ENCODE assay signal across 7 cellular contexts in the genomic region with DNA sequence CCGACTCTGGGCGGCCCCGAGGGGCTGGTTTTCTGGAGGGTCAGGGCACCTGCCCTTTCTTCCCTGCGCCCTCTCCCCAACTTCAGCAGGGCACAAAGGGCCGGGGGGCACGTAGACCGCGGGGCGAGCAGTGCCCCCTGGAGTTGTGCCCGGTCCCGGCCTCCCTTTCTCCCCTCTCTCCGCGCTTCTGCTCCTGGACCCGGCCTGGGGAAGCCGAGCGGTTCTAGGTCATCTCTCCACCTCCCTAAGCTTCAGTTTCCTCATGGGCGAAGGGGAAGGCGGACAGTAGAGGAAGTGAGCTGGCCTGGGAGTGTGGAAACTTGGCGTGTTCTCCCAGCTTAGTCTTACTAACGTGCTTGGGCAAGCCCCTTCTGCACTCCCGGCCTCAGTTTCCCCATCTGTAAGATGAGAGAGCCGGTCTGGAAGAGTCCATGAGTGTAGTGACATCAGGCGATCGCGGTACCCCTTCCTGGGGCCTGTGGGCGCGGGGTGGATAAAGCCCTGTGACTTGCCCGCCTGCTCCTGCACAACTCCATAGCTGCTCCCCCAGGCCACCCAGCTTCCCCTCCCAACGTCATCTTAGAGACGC.
DNase-seq lines count a peak whose midpoint lies in the region; ATAC-seq, FAIRE-seq and TF ChIP-seq lines count a peak whose summit lies in the region.

No MANE protein-coding gene starts in this region.

- peak overlapping the region; percentile 91 for H3K27ac ChIP-seq in HUES64 (ENCODE audit: low read depth, low read length)
- peak overlapping the region; percentile 55 for H3K27ac ChIP-seq in astrocyte (ENCODE audit: low read depth, low read length)
- H3K27ac ChIP-seq in testis = peak overlapping the region; percentile 55 to 86

- TF ChIP-seq CTCF in astrocyte (IDR thresholded peaks at IDR 0.05; ENCODE audit: insufficient read depth, low read depth, low read length) (no peak), testis (IDR thresholded peaks at IDR 0.05) (no peak)

- no peaks in the 10 kb centered on the region for H3K79me2 ChIP-seq in astrocyte (ENCODE audit: insufficient read depth, low read length)

- WGBS in HUES64 = 71% methylated on average over 30 of the region's 30 CpGs
- 50 to 52% methylated on average over 29 to 30 of the region's 30 CpGs for WGBS in testis, 2 donors

- no peak for TF ChIP-seq POLR2A in testis (IDR thresholded peaks at IDR 0.05)

- H3K27me3 Mint-ChIP-seq in astrocyte (ENCODE audit: low read depth, unreplicated experiment) = peaks cover 32% of the 10 kb centered on the region

- peak overlapping the region; percentile 49 for H3K9ac ChIP-seq in HUES64 (ENCODE audit: low read depth, low read length)
- peak overlapping the region; percentile 76 for H3K9ac ChIP-seq in astrocyte (ENCODE audit: low read length)

- H3K4me2 ChIP-seq in astrocyte (ENCODE audit: low read length) = peak overlapping the region; percentile 85

- H3K4me1 ChIP-seq in HUES64 (ENCODE audit: insufficient read depth, low read length) (peaks cover 28% of the 10 kb centered on the region), astrocyte (ENCODE audit: insufficient read depth, low read length) (peaks cover 16% of the 10 kb centered on the region), testis (no peaks in the 10 kb centered on the region)

- H2AFZ ChIP-seq in astrocyte (ENCODE audit: low read depth, low read length) = peak overlapping the region; percentile 64

- H3K4me1 Mint-ChIP-seq in astrocyte (ENCODE audit: low read depth, unreplicated experiment) = peaks cover 28% of the 10 kb centered on the region

- no peaks in the 10 kb centered on the region for H4K20me1 ChIP-seq in astrocyte (ENCODE audit: insufficient read depth, low read length)

- no peak for FAIRE-seq in astrocyte (lab: Jason Lieb, UNC)

- peaks cover 20% of the 10 kb centered on the region for H3K27me3 ChIP-seq in HUES64 (ENCODE audit: insufficient read depth, low read length)
- H3K27me3 ChIP-seq in astrocyte (ENCODE audit: insufficient read depth, low read length) = peaks cover 29% of the 10 kb centered on the region
- no peaks in the 10 kb centered on the region for H3K27me3 ChIP-seq in testis

- intact Hi-C loops in testis (cut with DNase I; ENCODE audit: low total_unique reads) = loop anchor here (5.0 to 10.0 kb wide), 2 partner anchors 144 to 243 kb away; partner anchors contain the start of gene CCND2

- H3K9me3 Mint-ChIP-seq in astrocyte (ENCODE audit: unreplicated experiment) = peaks cover 4% of the 10 kb centered on the region

- DNase-seq in astrocyte (ENCODE audit: low read depth) (peak; percentile 51), kidney tubule cell (ENCODE audit: low spot score) (peak; percentile 51), testis (no peak), SW 1271 (lab: John Stamatoyannopoulos, UW) (no peak), iPS-NIHi11 (ENCODE audit: low spot score) (no peak)

- H3K36me3 ChIP-seq in HUES64 (ENCODE audit: insufficient read depth, low read length) = no peaks in the 10 kb centered on the region
- H3K36me3 ChIP-seq in astrocyte (ENCODE audit: insufficient read depth, low read length) = no peaks in the 10 kb centered on the region
- H3K36me3 ChIP-seq in testis (ENCODE audit: low read depth, missing control alignments) = no peaks in the 10 kb centered on the region

- peak overlapping the region; percentile 89 for H3K27ac Mint-ChIP-seq in astrocyte (ENCODE audit: unreplicated experiment)

- H3K9me3 ChIP-seq in HUES64 (ENCODE audit: insufficient read depth, low read depth, low read length) = no peaks in the 10 kb centered on the region
- no peaks in the 10 kb centered on the region for H3K9me3 ChIP-seq in astrocyte (ENCODE audit: insufficient read depth, low read depth, low read length)
- H3K9me3 ChIP-seq in testis = no peaks in the 10 kb centered on the region

- peaks cover 2% of the 10 kb centered on the region for H3K36me3 Mint-ChIP-seq in astrocyte (ENCODE audit: low read depth, unreplicated experiment)

- H3K4me3 Mint-ChIP-seq in astrocyte (ENCODE audit: unreplicated experiment) = no peak overlapping the region

- no peak overlapping the region for H3K4me3 ChIP-seq in HUES64 (ENCODE audit: low read length)
- H3K4me3 ChIP-seq in astrocyte (ENCODE audit: insufficient read depth, low read depth, low read length) = peak overlapping the region; percentile 51
- peak overlapping the region; percentile 56 to 57 for H3K4me3 ChIP-seq in testis

- no peak for ATAC-seq in GM18511 (IDR thresholded peaks at IDR 0.05; ENCODE audit: unreplicated experiment)

Comparison
In these comparisons a context has a peak if more than half of its experiments do, and no peak if none do; other contexts are left out.
1. DNase-seq: peak in astrocyte (single experiment) and kidney tubule cell (single experiment); none in testis (single experiment), SW 1271 (0 of 2) and iPS-NIHi11 (single experiment).
2. Peak in every context shown above with its lines, with median percentiles within 50 percentile points of each other: H3K27ac ChIP-seq.